Comparison of ENCODE assay signal across 12 cellular contexts in the genomic region with DNA sequence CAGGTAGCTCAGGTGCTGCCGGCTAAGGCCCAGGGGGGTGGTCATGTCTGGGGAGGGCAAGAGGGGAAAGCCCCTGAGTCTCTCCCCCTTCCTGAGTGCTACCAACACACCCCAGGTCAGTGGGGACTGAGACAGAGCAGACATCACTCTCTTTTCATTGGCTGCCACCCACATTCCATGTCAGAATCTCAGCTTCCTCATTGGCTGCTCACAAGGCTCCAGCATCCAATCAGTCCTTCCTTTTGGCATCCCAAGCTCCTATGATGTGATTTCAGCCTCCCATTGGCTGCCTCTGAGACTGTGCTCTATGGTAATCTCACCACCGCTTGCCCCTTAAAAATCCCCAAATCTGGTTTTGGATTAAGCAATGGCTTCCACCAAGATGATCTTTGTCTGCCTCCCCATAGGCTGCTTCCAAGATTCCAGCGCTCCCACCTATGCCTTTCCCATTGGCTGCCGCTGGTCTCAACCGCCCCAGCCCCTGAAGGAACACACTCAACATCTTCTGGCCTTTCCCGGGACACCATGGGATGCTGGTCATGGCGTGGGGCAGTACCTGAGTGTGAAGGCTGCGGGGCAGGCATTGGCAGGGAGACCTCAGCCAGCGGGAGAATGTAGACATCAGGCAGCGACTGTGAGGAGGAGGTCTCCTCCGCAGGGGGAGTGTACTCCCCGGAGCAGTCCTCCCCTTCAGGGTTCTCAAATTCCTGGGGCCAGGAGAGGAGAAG. TPM values are rescaled to one million over a fixed set of nuclear protein-coding genes. Genes with fewer than 3 reads are reported as not detected.
DNase-seq lines count a peak whose midpoint lies in the region; ATAC-seq and TF ChIP-seq lines count a peak whose summit lies in the region.
"Had no signal": no experiment of that assay in that cellular context is flagged by ENCODE, and none has a peak within 500 bp of the region (broad histone marks: within the 10 kb centered on the region; RNA-seq: fewer than 3 reads in every experiment).

No MANE protein-coding gene starts in this region.

- TF ChIP-seq POLR2A in Peyer's patch (IDR thresholded peaks at IDR 0.05) = no peak

- H3K9me3 Mint-ChIP-seq in stimulated activated memory B cell treated with anti-CD40 and anti-IgM and Interleukin-4, amounts not matched to agents 10 μg/mL and 1 μg/mL and 100 μg/mL, for 72 hours = no peaks in the 10 kb centered on the region
- H3K9me3 Mint-ChIP-seq: stimulated activated naive CD8-positive, alpha-beta T cell treated with anti-CD3 and anti-CD28 coated beads, Interleukin-15, amount 100 ng/mL, for 72 hours had no signal

- H3K4me1 ChIP-seq in A673 (ENCODE audit: insufficient read depth, low read length, poor library complexity, severe bottlenecking) (no peaks in the 10 kb centered on the region), SK-N-SH (ENCODE audit: control insufficient read depth in 1 of 2, insufficient read depth in 2 of 2, low read depth in 1 of 2, low read length in 1 of 2) (peaks cover 0 to 22% of the 10 kb centered on the region in 2 experiments; a peak in 1 of 4 replicates), Peyer's patch (peaks cover 0 to 25% (median 7%) of the 10 kb centered on the region in 4 donors)

- H3K4me3 ChIP-seq in A673 (ENCODE audit: low read depth, low read length, poor library complexity, severe bottlenecking) (no peak overlapping the region), SK-N-SH (ENCODE audit: low read depth in 2 of 2, low read length in 1 of 2) (no peak overlapping the region), iPS-18c (ENCODE audit: insufficient read depth, low read depth, low read length) (peak overlapping the region; percentile 51; the same call in 1 of the 2 replicates), Peyer's patch (no peak overlapping the region)

- H3K27me3 ChIP-seq in A673 (replicated peaks; ENCODE audit: insufficient read depth, low read depth, low read length, poor library complexity) (no peaks in the 10 kb centered on the region), SK-N-SH (ENCODE audit: insufficient read depth) (no peaks in the 10 kb centered on the region), Peyer's patch (peaks cover 0 to 9% of the 10 kb centered on the region in 2 donors)

- peaks cover 17% of the 10 kb centered on the region for H3K4me1 Mint-ChIP-seq in stimulated activated memory B cell treated with anti-CD40 and anti-IgM and Interleukin-4, amounts not matched to agents 10 μg/mL and 1 μg/mL and 100 μg/mL, for 72 hours
- peaks cover 15% of the 10 kb centered on the region for H3K4me1 Mint-ChIP-seq in T-helper 17 cell

- no peaks in the 10 kb centered on the region for H3K36me3 Mint-ChIP-seq in stimulated activated memory B cell treated with anti-CD40 and anti-IgM and Interleukin-4, amounts not matched to agents 10 μg/mL and 1 μg/mL and 100 μg/mL, for 72 hours
- peaks cover 4% of the 10 kb centered on the region for H3K36me3 Mint-ChIP-seq in T-helper 17 cell (ENCODE audit: low read depth)

- no peaks in the 10 kb centered on the region for H3K9me3 ChIP-seq in A673 (ENCODE audit: low read depth, low read length, poor library complexity, severe bottlenecking)
- no peaks in the 10 kb centered on the region for H3K9me3 ChIP-seq in SK-N-SH
- H3K9me3 ChIP-seq in iPS-18c (ENCODE audit: control insufficient read depth, insufficient read depth, low read length) = no peaks in the 10 kb centered on the region
- H3K9me3 ChIP-seq in Peyer's patch = no peaks in the 10 kb centered on the region
- no peaks in the 10 kb centered on the region for H3K9me3 ChIP-seq in T-helper 17 cell (ENCODE audit: control insufficient read depth, low read length, poor library complexity, severe bottlenecking)

- H3K9ac ChIP-seq in SK-N-SH = no peak overlapping the region

- WGBS in SK-N-SH (ENCODE audit: low lambda C conversion rate) = 82% methylated on average over 11 of the region's 12 CpGs

- no peak for ATAC-seq in stimulated activated memory B cell treated with anti-CD40 and anti-IgM and Interleukin-4, amounts not matched to agents 10 μg/mL and 1 μg/mL and 100 μg/mL, for 72 hours
- ATAC-seq in T-helper 17 cell = no peak

- H3K27ac ChIP-seq in A673 (ENCODE audit: low read depth, low read length, poor library complexity, severe bottlenecking) (no peak overlapping the region), SK-N-SH (ENCODE audit: low read depth in 2 of 2, low read length in 1 of 2) (no peak overlapping the region), Peyer's patch (no peak overlapping the region)

- no peaks in the 10 kb centered on the region for H3K79me2 ChIP-seq in SK-N-SH (ENCODE audit: insufficient read depth)

- peak; percentile 52 for DNase-seq in A673 (ENCODE audit: low spot score)
- peak; percentile 11 for DNase-seq in GM20000 (ENCODE audit: low spot score)
- no peak for DNase-seq in SK-N-SH
- no peak for DNase-seq in glomerular visceral epithelial cell (ENCODE audit: extremely low spot score)
- no peak for DNase-seq in Peyer's patch
- DNase-seq in T-helper 17 cell = no peak
- DNase-seq: NCI-H2081 treated with DMSO at 0.1 percent for 48 hours had no signal

- peak overlapping the region; percentile 84; the same call in 1 of the 2 replicates for H3K4me2 ChIP-seq in SK-N-SH

- CTCF ChIA-PET in A673 (lab: Charles Lee) (interaction anchor here (1.0 kb wide), 1 partner anchor 79 kb away, joined by 3 read pairs; no protein-coding TSS in a partner anchor), SK-N-SH (lab: Yijun Ruan, JAX) (interaction anchor here (0.8 to 8.8 kb wide), 5 partner anchors 17 to 99 kb away, joined by 3 to 142 read pairs (median 3); no protein-coding TSS in a partner anchor)

- no peak overlapping the region for H3K27ac Mint-ChIP-seq in stimulated activated memory B cell treated with anti-CD40 and anti-IgM and Interleukin-4, amounts not matched to agents 10 μg/mL and 1 μg/mL and 100 μg/mL, for 72 hours
- no peak overlapping the region for H3K27ac Mint-ChIP-seq in T-helper 17 cell

- POLR2A ChIA-PET in A673 (lab: Charles Lee; ENCODE audit: low non-redundant PET) (no interaction called here), SK-N-SH (lab: Yijun Ruan, JAX) (no interaction called here)

- H3K9me2 ChIP-seq in SK-N-SH = no peaks in the 10 kb centered on the region

- H3F3A ChIP-seq in SK-N-SH (replicated peaks; ENCODE audit: insufficient read depth) = peaks cover 11% of the 10 kb centered on the region

- H2AFZ ChIP-seq in SK-N-SH (ENCODE audit: low read depth) = no peak overlapping the region

- no peaks in the 10 kb centered on the region for H3K36me3 ChIP-seq in A673 (ENCODE audit: insufficient read depth, low read length, poor library complexity, severe bottlenecking)
- H3K36me3 ChIP-seq in SK-N-SH (replicated peaks in 1 of 2; ENCODE audit: control insufficient read depth in 1 of 2, insufficient read depth in 2 of 2, low read length in 1 of 2) = no peaks in the 10 kb centered on the region
- no peaks in the 10 kb centered on the region for H3K36me3 ChIP-seq in Peyer's patch

- TF ChIP-seq RAD21 in SK-N-SH (IDR thresholded peaks at IDR 0.05; ENCODE audit: low read length) = no peak

- no peak for TF ChIP-seq CTCF in A673 (conservative IDR thresholded peaks at IDR 0.05; ENCODE audit: low read depth, low read length)
- TF ChIP-seq CTCF in GM20000 (IDR thresholded peaks at IDR 0.05; ENCODE audit: extremely low read depth, missing control alignments) = no peak
- TF ChIP-seq CTCF in SK-N-SH (IDR thresholded peaks at IDR 0.05) = no peak
- TF ChIP-seq CTCF in Peyer's patch (IDR thresholded peaks at IDR 0.05) = no peak

- peaks cover 14% of the 10 kb centered on the region for H3K27me3 Mint-ChIP-seq in stimulated activated memory B cell treated with anti-CD40 and anti-IgM and Interleukin-4, amounts not matched to agents 10 μg/mL and 1 μg/mL and 100 μg/mL, for 72 hours
- no peaks in the 10 kb centered on the region for H3K27me3 Mint-ChIP-seq in T-helper 17 cell
- H3K27me3 Mint-ChIP-seq: stimulated activated naive CD8-positive, alpha-beta T cell treated with anti-CD3 and anti-CD28 coated beads, Interleukin-15, amount 100 ng/mL, for 72 hours had no signal

- intact Hi-C loops in A673 (cut with micrococcal nuclease; ENCODE audit: unreplicated experiment) = no loop called here

- no TSS peak for BruUV-seq in A673 (replicated peaks; lab: Mats Ljungman, UMichigan)

- H4K20me1 ChIP-seq in SK-N-SH (ENCODE audit: insufficient read depth) = no peaks in the 10 kb centered on the region

- H3K4me3 Mint-ChIP-seq in stimulated activated memory B cell treated with anti-CD40 and anti-IgM and Interleukin-4, amounts not matched to agents 10 μg/mL and 1 μg/mL and 100 μg/mL, for 72 hours = no peak overlapping the region
- no peak overlapping the region for H3K4me3 Mint-ChIP-seq in T-helper 17 cell

- TF ChIP-seq EP300 in SK-N-SH (IDR thresholded peaks at IDR 0.05; ENCODE audit: borderline replicate concordance in 1 of 2, low read depth in 1 of 2, low read length in 1 of 2) = no peak

TF ChIP-seq in SK-N-SH, 30 proteins besides CTCF, POLR2A, EP300 and RAD21:
- no peak for TF ChIP-seq GABPA (IDR thresholded peaks at IDR 0.05; ENCODE audit: low read depth)
- no peak for TF ChIP-seq TCF12 (IDR thresholded peaks at IDR 0.05)

RNA-seq across cellular contexts. Expression of gene LMTK3, which starts 2.0 kb away (rescaled TPM):
- total RNA-seq in A673 (2021) = 0.52 and 1.0 TPM in 2 replicates
- polyA plus RNA-seq in SK-N-SH (2012; rRNA removed) = 2.0 and 3.2 TPM in 2 replicates
- polyA plus RNA-seq in SK-N-SH (2012; cell fraction: cytosol; rRNA removed) = 1.0 and 2.3 TPM in 2 replicates
- 10.9 and 13.2 TPM in 2 replicates for polyA plus RNA-seq in SK-N-SH (2012; cell fraction: nucleus; rRNA removed)
- total RNA-seq in Peyer's patch = 10 to 100 TPM in 2 of 4 donors, 1 to 10 TPM in 2; 8.2 to 17.6 (median 12.8) TPM
- 10 to 100 TPM; 11.5 to 18.4 TPM for total RNA-seq in T-helper 17 cell

RNA-seq across cellular contexts. Expression of gene CYTH2, which starts 40.5 kb away (rescaled TPM):
- total RNA-seq in A673 (2021) = 120 and 125 TPM in 2 replicates
- 69.5 and 77.6 TPM in 2 replicates for polyA plus RNA-seq in SK-N-SH (2012; rRNA removed)
- 42.6 and 43.6 TPM in 2 replicates for polyA plus RNA-seq in SK-N-SH (2012; cell fraction: cytosol; rRNA removed)
- 308 and 364 TPM in 2 replicates for polyA plus RNA-seq in SK-N-SH (2012; cell fraction: nucleus; rRNA removed)
- total RNA-seq in Peyer's patch = 100 to 1,000 TPM in 1 of 4 donors, 10 to 100 TPM in 3; 64.5 to 160 (median 76.9) TPM
- 10 to 100 TPM; 42.3 to 53.4 TPM for total RNA-seq in T-helper 17 cell

RNA-seq across cellular contexts. Expression of gene SULT2B1, which starts 42.3 kb away (rescaled TPM):
- total RNA-seq in A673 (2021) = 0.24 and 0.60 TPM in 2 replicates
- polyA plus RNA-seq in SK-N-SH (2012; rRNA removed) = 0.86 and 0.92 TPM in 2 replicates
- 0.40 and 0.50 TPM in 2 replicates for polyA plus RNA-seq in SK-N-SH (2012; cell fraction: cytosol; rRNA removed)
- 0.14 and 0.33 TPM in 2 replicates for polyA plus RNA-seq in SK-N-SH (2012; cell fraction: nucleus; rRNA removed)
- 10 to 100 TPM in 1 of 4 donors, 1 to 10 TPM in 3; 2.5 to 14.6 (median 5.9) TPM for total RNA-seq in Peyer's patch
- total RNA-seq in T-helper 17 cell = not detected
- total RNA-seq: mononuclear cell, renal cortical epithelial cell had no signal

RNA-seq across cellular contexts. Expression of gene KCNJ14, which starts 54.3 kb away (rescaled TPM):
- total RNA-seq in A673 (2021) (6.5 and 7.0 TPM in 2 replicates), Peyer's patch (1 to 10 TPM in 3 of 4 donors, under 1 TPM in 1; 0.88 to 2.0 (median 1.8) TPM), T-helper 17 cell (1 to 10 TPM; 1.7 to 2.5 TPM)
- polyA plus RNA-seq in SK-N-SH (2012; rRNA removed) = 1.1 and 1.2 TPM in 2 replicates
- 0.54 and 0.93 TPM in 2 replicates for polyA plus RNA-seq in SK-N-SH (2012; cell fraction: cytosol; rRNA removed)
- 6.1 and 7.2 TPM in 2 replicates for polyA plus RNA-seq in SK-N-SH (2012; cell fraction: nucleus; rRNA removed)

Comparison
In these comparisons a context has a peak if more than half of its experiments do, and no peak if none do; other contexts are left out.
1. DNase-seq: peak in A673 (single experiment) and GM20000 (single experiment); none in SK-N-SH (single experiment), glomerular visceral epithelial cell (single experiment), Peyer's patch (0 of 3) and T-helper 17 cell (0 of 3).